Comparison of ENCODE assay signal across 10 cellular contexts in genomic region chr10:79184141-79184625, GRCh38.
DNase-seq lines count a peak whose midpoint lies in the region; ATAC-seq and TF ChIP-seq lines count a peak whose summit lies in the region.
"Had no signal": no experiment of that assay in that cellular context is flagged by ENCODE, and none has a peak within 500 bp of the region (broad histone marks: within the 10 kb centered on the region; RNA-seq: fewer than 3 reads in every experiment).

No MANE protein-coding gene starts in this region.

- H3K9ac ChIP-seq in endodermal cell (ENCODE audit: extremely low read depth, low read length, poor library complexity, severe bottlenecking) (no peak overlapping the region), muscle layer of colon (ENCODE audit: low read length) (no peak overlapping the region)

- intact Hi-C loops in head of caudate nucleus (cut with DNase I), result no loop called here

- H3K36me3 Mint-ChIP-seq in endodermal cell (ENCODE audit: low read depth), result peaks cover 17% of the 10 kb centered on the region

- H3K4me1 Mint-ChIP-seq in endodermal cell, result peaks cover 14% of the 10 kb centered on the region

- H3K9me3 ChIP-seq in endodermal cell (ENCODE audit: control insufficient read depth, low read length) (no peaks in the 10 kb centered on the region), muscle layer of colon (ENCODE audit: low read length) (no peaks in the 10 kb centered on the region)

- peak overlapping the region; percentile 72 for H3K27ac Mint-ChIP-seq in endodermal cell

- no peaks in the 10 kb centered on the region for H3K27me3 ChIP-seq in endodermal cell (ENCODE audit: control insufficient read depth, insufficient read depth, low read length, poor library complexity, severe bottlenecking)
- H3K27me3 ChIP-seq in muscle layer of colon (ENCODE audit: control insufficient read depth in 1 of 2, insufficient read depth in 2 of 2, low read length in 2 of 2), result no peaks in the 10 kb centered on the region

- peaks cover 8% of the 10 kb centered on the region for H3K4me1 ChIP-seq in endodermal cell (ENCODE audit: control insufficient read depth, insufficient read depth, low read length)
- H3K4me1 ChIP-seq in muscle layer of colon (ENCODE audit: insufficient read depth, low read length), result peaks cover 74% of the 10 kb centered on the region

- no peak overlapping the region for H3K4me3 ChIP-seq in endodermal cell (ENCODE audit: low read length)
- H3K4me3 ChIP-seq in muscle layer of colon (ENCODE audit: low read depth in 1 of 2, low read length in 2 of 2), result no peak overlapping the region

- H3K9me3 Mint-ChIP-seq in endodermal cell, result no peaks in the 10 kb centered on the region

- WGBS in endodermal cell (ENCODE audit: insufficient coverage in 1 of 2, insufficient read length in 1 of 2), 2 experiments, result 70 to 75% methylated on average over 2 to 7 of the region's 7 CpGs

- H3K36me3 ChIP-seq in endodermal cell (ENCODE audit: control insufficient read depth, insufficient read depth, low read length), result peaks cover 32% of the 10 kb centered on the region
- H3K36me3 ChIP-seq in muscle layer of colon (ENCODE audit: insufficient read depth, low read length), result peaks cover 12% of the 10 kb centered on the region

- DNase-seq in AG20443 (ENCODE audit: low spot score) (peak; percentile 80), NCI-H2227 (lab: John Stamatoyannopoulos, UW; ENCODE audit: unreplicated experiment) (peak; percentile 83), endodermal cell (peak; percentile 80), NOMO-1 treated with DMSO at 0.1 percent for 48 hours (lab: John Stamatoyannopoulos, UW; ENCODE audit: unreplicated experiment) (no peak), head of caudate nucleus (no peak)
- DNase-seq in activated CD4-positive, alpha-beta T cell treated with anti-CD3 and anti-CD28 coated beads, Interleukin-2, amount 50 U/mL, for 1 hour, result no peak
- DNase-seq: effector memory CD4-positive, alpha-beta T cell; stimulated activated CD4-positive, alpha-beta T cell treated with anti-CD3 and anti-CD28 coated beads, Interleukin-4, amount 100 ng/mL, for 1 hour had no signal

- ATAC-seq in GM18519 (IDR thresholded peaks at IDR 0.05; ENCODE audit: low FRiP score, unreplicated experiment), result no peak

- H3K27ac ChIP-seq in endodermal cell (ENCODE audit: low read depth, low read length) (peak overlapping the region; percentile 34), muscle layer of colon (ENCODE audit: low read depth, low read length) (peak overlapping the region; percentile 79)

- no peaks in the 10 kb centered on the region for H3K27me3 Mint-ChIP-seq in endodermal cell (ENCODE audit: insufficient read depth)

- H3K4me3 Mint-ChIP-seq in endodermal cell, result no peak overlapping the region

- no peak for TF ChIP-seq CTCF in endodermal cell (conservative IDR thresholded peaks at IDR 0.05)

Comparison
In these comparisons a context has a peak if more than half of its experiments do, and no peak if none do; other contexts are left out.
1. DNase-seq: peak in AG20443 (single experiment), NCI-H2227 (single experiment) and endodermal cell (single experiment); none in NOMO-1 treated with DMSO at 0.1 percent for 48 hours (single experiment), activated CD4-positive, alpha-beta T cell treated with anti-CD3 and anti-CD28 coated beads, Interleukin-2, amount 50 U/mL, for 1 hour (single experiment) and head of caudate nucleus (0 of 42).